1 cellular context compared by ENCODE assay signal in genomic region chrX:148552775-148553174, GRCh38.
TF ChIP-seq lines count a peak whose summit lies in the region.

No MANE protein-coding gene starts in this region.

TF ChIP-seq in GM23338, 12 proteins besides CTCF, POLR2A, EP300 and RAD21 (continued from another document):
- no peak for TF ChIP-seq POLR2AphosphoS5 (IDR thresholded peaks at IDR 0.05; ENCODE audit: low read depth)
- TF ChIP-seq EZH2phosphoT487 (IDR thresholded peaks at IDR 0.05; ENCODE audit: unreplicated experiment) = no peak
- no peak for TF ChIP-seq EZH2 (IDR thresholded peaks at IDR 0.05; ENCODE audit: low read depth, unreplicated experiment)
- TF ChIP-seq JUNB (IDR thresholded peaks at IDR 0.05; ENCODE audit: unreplicated experiment) = no peak
- TF ChIP-seq NANOG (IDR thresholded peaks at IDR 0.05; ENCODE audit: borderline replicate concordance) = no peak
- TF ChIP-seq REST (IDR thresholded peaks at IDR 0.05; ENCODE audit: unreplicated experiment) = no peak
- TF ChIP-seq STAT1 (IDR thresholded peaks at IDR 0.05; ENCODE audit: unreplicated experiment) = no peak
